Comparison of ENCODE assay signal across 1 cellular context in genomic region chr9:135085830-135086546, GRCh38.
TF ChIP-seq lines count a peak whose summit lies in the region.

No MANE protein-coding gene starts in this region.

TF ChIP-seq in HepG2, 621 proteins besides CTCF, POLR2A, EP300 and RAD21 (continued from another document and continues in another):
- TF ChIP-seq MTERF4 (CRISPR knock-in tag; IDR thresholded peaks at IDR 0.05) (peak; percentile 38; the same call in 1 of the 2 replicates), RFX1 (IDR thresholded peaks at IDR 0.05) (no peak), ZNF232 (CRISPR knock-in tag; IDR thresholded peaks at IDR 0.05; ENCODE audit: borderline replicate concordance) (peak; percentile 67; the same call in 1 of the 2 replicates), KAT7 (CRISPR knock-in tag; IDR thresholded peaks at IDR 0.05; ENCODE audit: borderline replicate concordance) (no peak), ZNF660 (CRISPR knock-in tag; IDR thresholded peaks at IDR 0.05; ENCODE audit: borderline replicate concordance, low read depth) (no peak), AKAP8 (CRISPR knock-in tag; IDR thresholded peaks at IDR 0.05) (0 out of 2 replicates have a peak, but pooled peaks have one; percentile 44), NFIB (CRISPR knock-in tag; IDR thresholded peaks at IDR 0.05; ENCODE audit: borderline replicate concordance) (no peak), ZBED4 (CRISPR knock-in tag; IDR thresholded peaks at IDR 0.05; ENCODE audit: borderline replicate concordance) (peak; percentile 99), FOXK1 (CRISPR knock-in tag; IDR thresholded peaks at IDR 0.05; ENCODE audit: borderline replicate concordance, low read depth) (peak; percentile 66; the same call in 1 of the 2 replicates), DZIP1 (CRISPR knock-in tag; IDR thresholded peaks at IDR 0.05) (no peak), SPEN (CRISPR knock-in tag; IDR thresholded peaks at IDR 0.05; ENCODE audit: low read depth) (peak; percentile 64; the same call in 1 of the 2 replicates), RBM22 (optimal IDR thresholded peaks at IDR 0.05; ENCODE audit: low read length) (no peak), TBX3 (IDR thresholded peaks at IDR 0.05; ENCODE audit: borderline replicate concordance) (peak; percentile 88; the same call in 1 of the 2 replicates), SALL1 (CRISPR knock-in tag; IDR thresholded peaks at IDR 0.05) (peak; percentile 91), MEIS2 (CRISPR knock-in tag; IDR thresholded peaks at IDR 0.05) (peak; percentile 89), ZNF460 (CRISPR knock-in tag; IDR thresholded peaks at IDR 0.05; ENCODE audit: borderline replicate concordance) (no peak), LBX2 (CRISPR knock-in tag; IDR thresholded peaks at IDR 0.05; ENCODE audit: borderline replicate concordance) (no peak), CSRNP1 (CRISPR knock-in tag; IDR thresholded peaks at IDR 0.05) (no peak), ELF3 (CRISPR knock-in tag; IDR thresholded peaks at IDR 0.05) (peak; percentile 74), ZNF30 (CRISPR knock-in tag; IDR thresholded peaks at IDR 0.05) (no peak), ZNF782 (CRISPR knock-in tag; IDR thresholded peaks at IDR 0.05; ENCODE audit: borderline replicate concordance) (no peak), ZNF777 (CRISPR knock-in tag; IDR thresholded peaks at IDR 0.05) (no peak), KLF13 (CRISPR knock-in tag; IDR thresholded peaks at IDR 0.05) (no peak), ZNF720 (CRISPR knock-in tag; IDR thresholded peaks at IDR 0.05) (no peak), ZHX1 (CRISPR knock-in tag; IDR thresholded peaks at IDR 0.05; ENCODE audit: low read depth) (no peak), AGO2 (optimal IDR thresholded peaks at IDR 0.05; ENCODE audit: low read depth, low read length) (no peak), ZBTB21 (CRISPR knock-in tag; IDR thresholded peaks at IDR 0.05) (no peak), AHR (CRISPR knock-in tag; IDR thresholded peaks at IDR 0.05) (no peak), ZC3H4 (CRISPR knock-in tag; IDR thresholded peaks at IDR 0.05; ENCODE audit: borderline replicate concordance) (no peak), RNF219 (CRISPR knock-in tag; IDR thresholded peaks at IDR 0.05) (no peak), CREBL2 (CRISPR knock-in tag; IDR thresholded peaks at IDR 0.05; ENCODE audit: borderline replicate concordance) (no peak), ZBTB14 (CRISPR knock-in tag; IDR thresholded peaks at IDR 0.05) (no peak), SMAD1 (CRISPR knock-in tag; IDR thresholded peaks at IDR 0.05; ENCODE audit: borderline replicate concordance, low read depth) (no peak), ZNF503 (CRISPR knock-in tag; IDR thresholded peaks at IDR 0.05) (peak; percentile 65; the same call in 1 of the 2 replicates), THRA (CRISPR knock-in tag; IDR thresholded peaks at IDR 0.05; ENCODE audit: borderline replicate concordance) (peak; percentile 66; the same call in 1 of the 2 replicates), ZNF18 (CRISPR knock-in tag; IDR thresholded peaks at IDR 0.05; ENCODE audit: insufficient replicate concordance) (no peak), ZNF737 (CRISPR knock-in tag; IDR thresholded peaks at IDR 0.05; ENCODE audit: borderline replicate concordance) (no peak)
